ENCODE assay signal across 8 cellular contexts in genomic region chr17:41308251-41308917, GRCh38. TPM values are rescaled to one million over a fixed set of nuclear protein-coding genes. Genes with fewer than 3 reads are reported as not detected.
DNase-seq lines count a peak whose midpoint lies in the region; ATAC-seq and TF ChIP-seq lines count a peak whose summit lies in the region.

No MANE protein-coding gene starts in this region.

- TF ChIP-seq CTCF in OCI-LY7 (conservative IDR thresholded peaks at IDR 0.05; ENCODE audit: low read length) (no peak), mucosa of descending colon (IDR thresholded peaks at IDR 0.05) (no peak), GM20000 (IDR thresholded peaks at IDR 0.05; ENCODE audit: extremely low read depth, missing control alignments) (no peak)

- no peaks in the 10 kb centered on the region for H3K36me3 ChIP-seq in OCI-LY7 (ENCODE audit: insufficient read depth, low read length)
- no peaks in the 10 kb centered on the region for H3K36me3 ChIP-seq in mucosa of descending colon (ENCODE audit: low read depth)

- ATAC-seq in GM19397 (IDR thresholded peaks at IDR 0.05; ENCODE audit: unreplicated experiment) (peak; percentile 55), mucosa of descending colon (peak; percentile 89), GM21367 (IDR thresholded peaks at IDR 0.05; ENCODE audit: unreplicated experiment) (no peak)

- H3K9me3 ChIP-seq in OCI-LY7 (ENCODE audit: low read length): no peaks in the 10 kb centered on the region
- no peaks in the 10 kb centered on the region for H3K9me3 ChIP-seq in mucosa of descending colon

- H3K27ac ChIP-seq in OCI-LY7 (ENCODE audit: low read depth, low read length, poor library complexity, severe bottlenecking): no peak overlapping the region

- H3K79me2 ChIP-seq in OCI-LY7 (ENCODE audit: insufficient read depth, low read depth, low read length): no peaks in the 10 kb centered on the region

- H3K4me2 ChIP-seq in OCI-LY7 (ENCODE audit: low read length): peak overlapping the region; percentile 37; the same call in 1 of the 2 replicates

- H3K4me1 ChIP-seq in OCI-LY7 (ENCODE audit: insufficient read depth, low read length, poor library complexity, severe bottlenecking) (peaks cover 10% of the 10 kb centered on the region), mucosa of descending colon (ENCODE audit: low read depth) (no peaks in the 10 kb centered on the region)

- CTCF ChIA-PET in OCI-LY7 (lab: Charles Lee; ENCODE audit: unreplicated experiment): no interaction called here

- intact Hi-C loops in OCI-LY7 (cut with micrococcal nuclease; ENCODE audit: unreplicated experiment): loop anchor here (5.0 kb wide), 1 partner anchor 186 kb away; the partner anchor contains the start of gene KRTAP4-12
- intact Hi-C loops in mucosa of descending colon (cut with DNase I, micrococcal nuclease): no loop called here

- H4K20me1 ChIP-seq in OCI-LY7 (ENCODE audit: insufficient read depth, low read length): no peaks in the 10 kb centered on the region

- H2AFZ ChIP-seq in OCI-LY7 (ENCODE audit: low read length): no peak overlapping the region

- DNase-seq in OCI-LY7 (ENCODE audit: low spot score) (peak; percentile 55), mucosa of descending colon (peak; percentile 40 to 85 (median 48)), superior temporal gyrus (ENCODE audit: extremely low spot score) (peak; percentile 16), dedifferentiated amniotic fluid mesenchymal stem cell (ENCODE audit: extremely low spot score) (no peak), GM20000 (ENCODE audit: low spot score) (no peak)
- DNase-seq in activated naive CD4-positive, alpha-beta T cell treated with Interleukin-2 at 50 U/mL for 16 hours: peak; percentile 62

- BruUV-seq in OCI-LY7 (replicated peaks; lab: Mats Ljungman, UMichigan): no TSS peak

- POLR2A ChIA-PET in OCI-LY7 (lab: Charles Lee): interaction anchor here (0.6 kb wide), 1 partner anchor 95 kb away, joined by 3 read pairs; no protein-coding TSS in a partner anchor

- no peaks in the 10 kb centered on the region for H3K9me2 ChIP-seq in OCI-LY7 (ENCODE audit: insufficient read depth, low read length)

- H3K4me3 ChIP-seq in OCI-LY7 (ENCODE audit: low read depth, low read length, poor library complexity, severe bottlenecking) (no peak overlapping the region), mucosa of descending colon (no peak overlapping the region)

RNA-seq across cellular contexts. Expression of gene KRTAP16-1, which starts 0.7 kb away (rescaled TPM):
- not detected in 2 replicates for total RNA-seq in OCI-LY7 (2014; rRNA removed; shearing (Covaris generic))
- total RNA-seq in OCI-LY7 (2022): not detected in 2 replicates
- not detected for total RNA-seq in mucosa of descending colon

RNA-seq across cellular contexts. Expression of gene KRTAP29-1, which starts 5.7 kb away (rescaled TPM):
- not detected in 2 replicates for total RNA-seq in OCI-LY7 (2014; rRNA removed; shearing (Covaris generic))
- total RNA-seq in OCI-LY7 (2022) (not detected in 2 replicates), mucosa of descending colon (not detected)

RNA-seq across cellular contexts. Expression of gene KRTAP17-1, which starts 7.1 kb away (rescaled TPM):
- not detected in 2 replicates for total RNA-seq in OCI-LY7 (2014; rRNA removed; shearing (Covaris generic))
- total RNA-seq in OCI-LY7 (2022) (not detected in 2 replicates), mucosa of descending colon (not detected)

RNA-seq across cellular contexts. Expression of gene KRTAP9-7, which starts 32.9 kb away (rescaled TPM):
- total RNA-seq in OCI-LY7 (2014; rRNA removed; shearing (Covaris generic)): not detected in 2 replicates
- total RNA-seq in OCI-LY7 (2022): not detected in 2 replicates
- total RNA-seq in mucosa of descending colon: not detected

RNA-seq across cellular contexts. Expression of gene KRT33A, which starts 42.2 kb away (rescaled TPM):
- not detected in 2 replicates for total RNA-seq in OCI-LY7 (2014; rRNA removed; shearing (Covaris generic))
- total RNA-seq in OCI-LY7 (2022) (not detected in 2 replicates), mucosa of descending colon (not detected)

Comparison
In these comparisons a context has a peak if more than half of its experiments do, and no peak if none do; other contexts are left out.
1. DNase-seq: peak in OCI-LY7 (single experiment), activated naive CD4-positive, alpha-beta T cell treated with Interleukin-2 at 50 U/mL for 16 hours (single experiment), mucosa of descending colon (3 of 3) and superior temporal gyrus (single experiment); none in dedifferentiated amniotic fluid mesenchymal stem cell (single experiment) and GM20000 (single experiment).